8 cellular contexts compared by ENCODE assay signal in the genomic region with DNA sequence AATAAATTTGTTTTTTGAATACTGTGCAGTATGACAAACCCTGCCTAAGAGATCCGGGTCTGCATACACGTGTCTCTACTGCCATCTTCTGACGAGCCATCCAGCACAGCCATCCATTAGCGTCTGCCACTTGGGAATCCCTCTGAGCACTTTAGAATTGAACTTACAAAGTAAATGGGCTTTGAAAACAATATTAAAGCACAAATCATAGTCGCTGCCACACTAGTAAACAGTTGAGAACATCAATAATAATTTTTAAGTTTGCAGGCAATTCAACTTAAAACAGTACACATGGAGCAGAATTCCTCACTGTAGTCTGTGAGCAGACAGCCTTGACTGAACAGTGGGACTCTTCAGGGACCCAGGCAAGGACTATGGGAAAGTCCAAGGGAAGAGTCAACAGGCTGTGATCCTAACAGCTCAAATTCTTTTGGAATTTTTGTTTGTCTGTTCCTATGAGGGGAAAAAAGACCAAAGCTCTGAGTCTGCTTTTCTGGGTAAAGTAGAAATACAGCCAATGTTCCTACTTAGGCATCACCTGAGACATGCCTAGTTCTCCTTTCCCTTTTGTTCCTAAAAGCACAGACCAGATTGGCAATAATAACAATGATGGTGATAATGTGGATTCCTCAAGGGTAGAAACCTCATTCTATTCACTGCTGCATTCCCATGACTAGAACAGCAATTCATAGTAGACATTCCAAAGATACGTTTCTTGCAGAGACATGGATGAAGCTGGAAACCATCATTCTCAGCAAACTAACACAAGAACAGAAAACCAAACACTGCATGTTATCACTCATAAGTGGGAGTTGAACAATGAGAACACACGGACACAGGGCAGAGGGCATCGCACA.
A peak's percentile ranks its signal among the peaks of the same experiment; 100 is the strongest.
DNase-seq lines count a peak whose midpoint lies in the region; ATAC-seq and TF ChIP-seq lines count a peak whose summit lies in the region.

No MANE protein-coding gene starts in this region.

- H3K4me3 ChIP-seq in OCI-LY7 (ENCODE audit: low read depth, low read length, poor library complexity, severe bottlenecking): no peak overlapping the region
- no peak overlapping the region for H3K4me3 ChIP-seq in fibroblast of villous mesenchyme (ENCODE audit: low read depth, low read length)

- BruUV-seq in OCI-LY7 (replicated peaks; lab: Mats Ljungman, UMichigan): no TSS peak

- 0 out of 2 replicates have a peak overlapping the region, but pooled peaks have one; percentile 43 for H2AFZ ChIP-seq in OCI-LY7 (ENCODE audit: low read length)

- no peaks in the 10 kb centered on the region for H3K9me3 ChIP-seq in OCI-LY7 (ENCODE audit: low read length)

- H4K20me1 ChIP-seq in OCI-LY7 (ENCODE audit: insufficient read depth, low read length): no peaks in the 10 kb centered on the region

- CTCF ChIA-PET in OCI-LY7 (lab: Charles Lee; ENCODE audit: unreplicated experiment): no interaction called here

- peak; percentile 92 for TF ChIP-seq CTCF in OCI-LY7 (conservative IDR thresholded peaks at IDR 0.05; ENCODE audit: low read length)
- TF ChIP-seq CTCF in fibroblast of villous mesenchyme (IDR thresholded peaks at IDR 0.05; ENCODE audit: insufficient read depth, low read depth, low read length): peak; percentile 81

- H3K27me3 Mint-ChIP-seq in activated T-cell treated with anti-CD3 and anti-CD28 coated beads, Interleukin-2, amount 50 U/mL, for 72 hours (ENCODE audit: low read depth): peaks cover 15% of the 10 kb centered on the region

- ATAC-seq in GM21619 (IDR thresholded peaks at IDR 0.05; ENCODE audit: unreplicated experiment): peak; percentile 54
- peak; percentile 84 to 91 for ATAC-seq in activated T-cell treated with anti-CD3 and anti-CD28 coated beads, Interleukin-2, amount 50 U/mL, for 72 hours (replicated peaks in 1 of 2)

- no peaks in the 10 kb centered on the region for H3K36me3 ChIP-seq in OCI-LY7 (ENCODE audit: insufficient read depth, low read length)

- H3K4me3 Mint-ChIP-seq in activated T-cell treated with anti-CD3 and anti-CD28 coated beads, Interleukin-2, amount 50 U/mL, for 72 hours: no peak overlapping the region

- no peak overlapping the region for H3K27ac Mint-ChIP-seq in activated T-cell treated with anti-CD3 and anti-CD28 coated beads, Interleukin-2, amount 50 U/mL, for 72 hours

- DNase-seq in ELR (ENCODE audit: low read depth) (peak; percentile 73), HuH-7 (ENCODE audit: low spot score) (peak; percentile 40), OCI-LY7 (ENCODE audit: low spot score) (peak; percentile 62), fibroblast of villous mesenchyme (ENCODE audit: low read depth) (peak; percentile 84), occipital lobe (lab: John Stamatoyannopoulos, UW) (peak; percentile 49), ureter (ENCODE audit: low spot score) (peak; percentile 78)
- DNase-seq in activated T-cell treated with anti-CD3 and anti-CD28 coated beads, Interleukin-2, amount 50 U/mL, for 72 hours: peak; percentile 59 to 63

- H3K36me3 Mint-ChIP-seq in activated T-cell treated with anti-CD3 and anti-CD28 coated beads, Interleukin-2, amount 50 U/mL, for 72 hours (ENCODE audit: insufficient read depth in 2 of 2): no peaks in the 10 kb centered on the region

- H3K79me2 ChIP-seq in OCI-LY7 (ENCODE audit: insufficient read depth, low read depth, low read length): no peaks in the 10 kb centered on the region

- no peak overlapping the region for H3K4me2 ChIP-seq in OCI-LY7 (ENCODE audit: low read length)

- peaks cover 10% of the 10 kb centered on the region for H3K4me1 Mint-ChIP-seq in activated T-cell treated with anti-CD3 and anti-CD28 coated beads, Interleukin-2, amount 50 U/mL, for 72 hours (ENCODE audit: low read depth)

- H3K9me3 Mint-ChIP-seq in activated T-cell treated with anti-CD3 and anti-CD28 coated beads, Interleukin-2, amount 50 U/mL, for 72 hours: no peaks in the 10 kb centered on the region

- POLR2A ChIA-PET in OCI-LY7 (lab: Charles Lee): interaction anchor here (0.7 kb wide), 1 partner anchor 50 kb away, joined by 3 read pairs; no protein-coding TSS in a partner anchor

- no peak overlapping the region for H3K27ac ChIP-seq in OCI-LY7 (ENCODE audit: low read depth, low read length, poor library complexity, severe bottlenecking)

- H3K9me2 ChIP-seq in OCI-LY7 (ENCODE audit: insufficient read depth, low read length): no peaks in the 10 kb centered on the region

- intact Hi-C loops in OCI-LY7 (cut with micrococcal nuclease; ENCODE audit: unreplicated experiment): loop anchor here (1.0 to 10.0 kb wide), 2 partner anchors 366 to 466 kb away; no protein-coding TSS in a partner anchor

- no peaks in the 10 kb centered on the region for H3K4me1 ChIP-seq in OCI-LY7 (ENCODE audit: insufficient read depth, low read length, poor library complexity, severe bottlenecking)
